22 cellular contexts compared by ENCODE assay signal in the genomic region with DNA sequence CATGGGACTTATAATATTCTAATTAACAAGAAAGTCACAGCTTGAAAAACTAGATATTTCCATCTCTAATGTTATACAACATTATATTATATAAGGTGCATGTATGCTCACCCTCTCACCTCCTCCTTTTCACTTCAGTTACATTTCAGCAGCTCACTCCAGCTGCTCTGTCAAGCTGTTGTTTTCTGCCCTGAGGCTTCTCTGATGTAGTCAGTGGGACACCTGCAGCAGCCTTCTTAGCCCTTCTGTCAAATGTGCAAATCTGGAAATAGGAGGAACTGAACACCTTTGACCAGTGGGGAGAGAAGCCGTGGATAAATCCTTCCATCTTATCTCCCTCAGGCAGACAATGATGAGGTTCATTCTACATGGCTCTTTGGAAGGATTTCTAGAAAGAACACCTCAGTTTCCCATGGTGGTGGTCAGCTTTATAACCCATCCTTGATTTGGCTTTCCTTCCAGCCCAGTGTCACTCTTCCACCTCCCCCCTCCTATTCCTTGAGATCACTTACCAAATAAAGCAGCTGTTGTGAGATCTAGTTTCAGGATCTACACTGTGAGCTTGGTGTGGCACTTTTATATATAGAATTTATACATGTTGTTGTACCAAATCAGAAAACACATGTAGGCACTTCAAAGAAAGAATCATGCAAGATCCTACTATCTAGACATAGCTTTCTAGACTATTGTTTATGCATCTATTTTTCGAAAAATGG.
DNase-seq lines count a peak whose midpoint lies in the region; ATAC-seq and TF ChIP-seq lines count a peak whose summit lies in the region.
"Had no signal": no experiment of that assay in that cellular context is flagged by ENCODE, and none has a peak within 500 bp of the region (broad histone marks: within the 10 kb centered on the region; RNA-seq: fewer than 3 reads in every experiment).

No MANE protein-coding gene starts in this region.

- in situ Hi-C loops in gastrocnemius medialis (cut with MboI; ENCODE audit: low sequenced_read_pairs in 4 of 4), result no loop called here

- intact Hi-C loops in gastrocnemius medialis (cut with DNase I; ENCODE audit: low total_unique reads), result no loop called here

- H3K9ac ChIP-seq in mucosa of rectum (ENCODE audit: low read depth in 1 of 2, low read length in 2 of 2), result no peak overlapping the region

- H3K27ac ChIP-seq in mucosa of rectum (ENCODE audit: low read depth in 2 of 2, low read length in 2 of 2) (peak overlapping the region; percentile 15 to 48), gastrocnemius medialis (no peak overlapping the region)
- H3K27ac ChIP-seq: gastroesophageal sphincter, left ventricle myocardium inferior, thoracic aorta, WERI-Rb-1 had no signal

- no peak for TF ChIP-seq POLR2A in gastrocnemius medialis (IDR thresholded peaks at IDR 0.05)

- ATAC-seq in HG03280 (IDR thresholded peaks at IDR 0.05; ENCODE audit: unreplicated experiment) (peak; percentile 39), GM21786 (IDR thresholded peaks at IDR 0.05; ENCODE audit: unreplicated experiment) (no peak), gastrocnemius medialis (no peak), HG03460 (IDR thresholded peaks at IDR 0.05; ENCODE audit: unreplicated experiment) (no peak)
- ATAC-seq: CD8-positive, alpha-beta T cell; gastroesophageal sphincter; natural killer cell; stimulated activated naive CD8-positive, alpha-beta T cell treated with anti-CD3 and anti-CD28 coated beads, Interleukin-15, Interleukin-2, amounts not matched to agents 100 U/mL and 50 U/mL, for 24 hours had no signal

- no peak for TF ChIP-seq CTCF in gastrocnemius medialis (IDR thresholded peaks at IDR 0.05 in 4 of 5, conservative IDR thresholded peaks at IDR 0.05 in 1 of 5)

- H3K4me1 ChIP-seq in mucosa of rectum (ENCODE audit: control insufficient read depth in 2 of 2, insufficient read depth in 2 of 2, low read length in 2 of 2), result no peaks in the 10 kb centered on the region
- H3K4me1 ChIP-seq in gastrocnemius medialis, result peaks cover 0 to 7% of the 10 kb centered on the region in 2 donors
- H3K4me1 ChIP-seq: gastroesophageal sphincter, left ventricle myocardium inferior had no signal

- no peaks in the 10 kb centered on the region for H3K27me3 ChIP-seq in mucosa of rectum (ENCODE audit: control insufficient read depth in 2 of 2, insufficient read depth in 2 of 2, low read length in 2 of 2)
- no peaks in the 10 kb centered on the region for H3K27me3 ChIP-seq in gastrocnemius medialis
- H3K27me3 ChIP-seq: gastroesophageal sphincter had no signal

- DNase-seq in ELF-1 (ENCODE audit: low read depth, low spot score) (peak; percentile 19), NCI-H69 (lab: John Stamatoyannopoulos, UW) (peak; percentile 90), gastrocnemius medialis (no peak), DMS79 (lab: John Stamatoyannopoulos, UW) (no peak)
- DNase-seq: activated CD4-positive, alpha-beta T cell treated with anti-CD3 and anti-CD28 coated beads for 48 hours; activated naive CD4-positive, alpha-beta T cell; activated T-cell treated with anti-CD3 and anti-CD28 coated beads, Interleukin-2, amount 50 U/mL, for 24 hours; CD8-positive, alpha-beta T cell; left ventricle myocardium inferior; natural killer cell; NCI-H1105; NCI-H2081; stimulated activated CD4-positive, alpha-beta T cell treated with anti-CD3 and anti-CD28 coated beads, Interleukin-15, amount 100 ng/mL, for 24 hours; stimulated activated naive CD8-positive, alpha-beta T cell treated with anti-CD3 and anti-CD28 coated beads, Interleukin-15, Interleukin-2, amounts not matched to agents 100 U/mL and 50 U/mL, for 24 hours; T1000; WERI-Rb-1 had no signal

- no peak overlapping the region for H3K4me3 ChIP-seq in mucosa of rectum (ENCODE audit: low read length in 2 of 2)
- H3K4me3 ChIP-seq in gastrocnemius medialis, result no peak overlapping the region
- H3K4me3 ChIP-seq: gastroesophageal sphincter, left ventricle myocardium inferior, thoracic aorta had no signal

- no peaks in the 10 kb centered on the region for H3K36me3 ChIP-seq in mucosa of rectum (ENCODE audit: control insufficient read depth in 2 of 2, insufficient read depth in 2 of 2, low read length in 2 of 2)
- no peaks in the 10 kb centered on the region for H3K36me3 ChIP-seq in gastrocnemius medialis
- H3K36me3 ChIP-seq: gastroesophageal sphincter, left ventricle myocardium inferior, thoracic aorta, WERI-Rb-1 had no signal

- H3K9me3 ChIP-seq in mucosa of rectum (ENCODE audit: control insufficient read depth in 2 of 2, low read length in 2 of 2) (no peaks in the 10 kb centered on the region), gastrocnemius medialis (no peaks in the 10 kb centered on the region)
- H3K9me3 ChIP-seq: gastroesophageal sphincter, thoracic aorta had no signal

Comparison
In these comparisons a context has a peak if more than half of its experiments do, and no peak if none do; other contexts are left out.
1. DNase-seq: peak in ELF-1 (single experiment) and NCI-H69 (single experiment); none in gastrocnemius medialis (0 of 2) and DMS79 (single experiment).
2. H3K27ac ChIP-seq: peak in mucosa of rectum (2 of 2); none in gastrocnemius medialis (0 of 4).